ENCODE assay signal across 6 cellular contexts in genomic region chr11:118998388-118998717, GRCh38. TPM values are rescaled to one million over a fixed set of nuclear protein-coding genes. Genes with fewer than 3 reads are reported as not detected.
DNase-seq lines count a peak whose midpoint lies in the region; ATAC-seq, FAIRE-seq and TF ChIP-seq lines count a peak whose summit lies in the region.

No MANE protein-coding gene starts in this region.

- no peaks in the 10 kb centered on the region for H4K20me1 ChIP-seq in osteoblast (ENCODE audit: insufficient read depth, low read length)

- FAIRE-seq in A549 (lab: Jason Lieb, UNC), result no peak
- FAIRE-seq in RCC 7860 (lab: Jason Lieb, UNC), result no peak

- TF ChIP-seq POLR2A in A549 (IDR thresholded peaks at IDR 0.05; ENCODE audit: low read length), result no peak

- CTCF ChIA-PET in A549 (lab: Yijun Ruan, JAX), result interaction anchor here (1.2 to 1.4 kb wide), 3 partner anchors 33 to 58 kb away, joined by 3 to 5 read pairs (median 4); partner anchors contain the start of gene UPK2

- H3K9me3 ChIP-seq in A549 (no peaks in the 10 kb centered on the region), osteoblast (ENCODE audit: low read depth, low read length) (no peaks in the 10 kb centered on the region)

- H3K79me2 ChIP-seq in osteoblast (ENCODE audit: insufficient read depth, low read length), result peaks cover 22% of the 10 kb centered on the region

- H3K36me3 ChIP-seq in osteoblast (ENCODE audit: insufficient read depth, low read length), result peaks cover 19% of the 10 kb centered on the region

- POLR2A ChIA-PET in A549 (lab: Yijun Ruan, JAX), result interaction anchor here (0.9 to 2.3 kb wide), 2 partner anchors 18 to 20 kb away, joined by 4 to 10 read pairs; partner anchors contain the start of genes RPS25 and TRAPPC4

- H2AFZ ChIP-seq in osteoblast (ENCODE audit: low read length), result peak overlapping the region; percentile 99

- TF ChIP-seq CTCF in A549 (IDR thresholded peaks at IDR 0.05), result no peak
- no peak for TF ChIP-seq CTCF in cardiac fibroblast (IDR thresholded peaks at IDR 0.05; ENCODE audit: low read depth, low read length)
- TF ChIP-seq CTCF in osteoblast (IDR thresholded peaks at IDR 0.05; ENCODE audit: extremely low read depth, low read depth, low read length), result no peak

- peak; percentile 54 to 57; a peak in 5 of 6 replicates for ATAC-seq in A549
- peak; percentile 16 for ATAC-seq in HG03025 (IDR thresholded peaks at IDR 0.05; ENCODE audit: low FRiP score, unreplicated experiment)

- peak overlapping the region; percentile 99 for H3K4me2 ChIP-seq in A549
- peak overlapping the region; percentile 99 for H3K4me2 ChIP-seq in osteoblast (ENCODE audit: insufficient read depth, low read length)

- peak overlapping the region; percentile 97 for H3K4me3 ChIP-seq in A549
- peak overlapping the region; percentile 91 to 92 for H3K4me3 ChIP-seq in cardiac fibroblast (replicated peaks in 1 of 2; ENCODE audit: low read depth in 2 of 2, low read length in 2 of 2)
- peak overlapping the region; percentile 90 for H3K4me3 ChIP-seq in osteoblast (ENCODE audit: insufficient read depth, low read length)

- no peak for TF ChIP-seq EP300 in A549 (IDR thresholded peaks at IDR 0.05)

- H3K27me3 ChIP-seq in osteoblast (ENCODE audit: insufficient read depth, low read length), result no peaks in the 10 kb centered on the region

- DNase-seq in A549 (ENCODE audit: low read depth in 1 of 2, low spot score in 1 of 2), result no peak
- DNase-seq in cardiac fibroblast (ENCODE audit: low read depth in 2 of 2), result no peak
- DNase-seq in osteoblast (ENCODE audit: insufficient read length, low spot score, missing footprints), result no peak
- DNase-seq in RCC 7860 (ENCODE audit: low spot score), result no peak
- DNase-seq in effector CD8-positive, alpha-beta T cell (lab: John Stamatoyannopoulos, UW), result no peak

- H3K27ac ChIP-seq in A549 (peak overlapping the region; percentile 88 to 96), osteoblast (ENCODE audit: low read depth, low read length) (peak overlapping the region; percentile 77)

- 0% methylated on average over 6 of the region's 19 CpGs for WGBS in A549 (ENCODE audit: missing lambda C conversion rate)

- H3K4me1 ChIP-seq in A549 (peaks cover 28% of the 10 kb centered on the region), osteoblast (ENCODE audit: insufficient read depth, low read length) (peaks cover 33% of the 10 kb centered on the region)

- no peak for TF ChIP-seq RAD21 in A549 (conservative IDR thresholded peaks at IDR 0.05 in 1 of 2, IDR thresholded peaks at IDR 0.05 in 1 of 2)

TF ChIP-seq in A549, 52 proteins besides CTCF, POLR2A, EP300 and RAD21:
- TF ChIP-seq MAX (IDR thresholded peaks at IDR 0.05), result no peak
- TF ChIP-seq ZNF302 (CRISPR knock-in tag; IDR thresholded peaks at IDR 0.05), result no peak
- TF ChIP-seq BCL3 (IDR thresholded peaks at IDR 0.05), result no peak
- TF ChIP-seq SREBF2 (IDR thresholded peaks at IDR 0.05), result no peak
- TF ChIP-seq PHF8 (IDR thresholded peaks at IDR 0.05; ENCODE audit: borderline replicate concordance, low read depth), result no peak
- no peak for TF ChIP-seq ZC3H11A (IDR thresholded peaks at IDR 0.05)
- TF ChIP-seq JUN (IDR thresholded peaks at IDR 0.05), result no peak
- TF ChIP-seq HOXB5 (CRISPR knock-in tag; IDR thresholded peaks at IDR 0.05), result no peak
- TF ChIP-seq FOSB (CRISPR knock-in tag; IDR thresholded peaks at IDR 0.05), result no peak
- no peak for TF ChIP-seq CBX8 (IDR thresholded peaks at IDR 0.05)

RNA-seq across cellular contexts. Expression of gene CENATAC, which starts 0.4 kb away (rescaled TPM):
- polyA plus RNA-seq in A549 (2011; rRNA removed) (14.8 and 20.2 TPM in 2 replicates), A549 (2017; fragmentation: RNase III; extraction: RNeasy Plus Mini Kit Qiagen cat#74134 plus additional on column Dnase treatment) (11.1 to 14.8 TPM (median 12.4 TPM) in 3 replicates)
- polyA plus RNA-seq in A549 (2012; cell fraction: cytosol; rRNA removed), result 11.6 and 12.5 TPM in 2 replicates
- polyA plus RNA-seq in A549 (2012; cell fraction: nucleus; rRNA removed), result 51.4 and 75.0 TPM in 2 replicates
- polyA minus RNA-seq in A549 (2011; rRNA and poly(A)+ RNA removed), result 6.6 and 7.7 TPM in 2 replicates
- total RNA-seq in osteoblast, result 37.6 and 37.7 TPM in 2 replicates

RNA-seq across cellular contexts. Expression of gene RPS25, which starts 19.8 kb away (rescaled TPM):
- polyA plus RNA-seq in A549 (2011; rRNA removed) (644 and 844 TPM in 2 replicates), A549 (2017; fragmentation: RNase III; extraction: RNeasy Plus Mini Kit Qiagen cat#74134 plus additional on column Dnase treatment) (1,476 to 1,567 TPM (median 1,517 TPM) in 3 replicates)
- 630 and 875 TPM in 2 replicates for polyA plus RNA-seq in A549 (2012; cell fraction: cytosol; rRNA removed)
- polyA plus RNA-seq in A549 (2012; cell fraction: nucleus; rRNA removed), result 132 and 205 TPM in 2 replicates
- polyA minus RNA-seq in A549 (2011; rRNA and poly(A)+ RNA removed), result 39.1 and 56.7 TPM in 2 replicates
- 1,078 and 1,259 TPM in 2 replicates for total RNA-seq in osteoblast

RNA-seq across cellular contexts. Expression of gene TRAPPC4, which starts 20.2 kb away (rescaled TPM):
- 77.7 and 90.0 TPM in 2 replicates for polyA plus RNA-seq in A549 (2011; rRNA removed)
- polyA plus RNA-seq in A549 (2012; cell fraction: cytosol; rRNA removed), result 116 and 173 TPM in 2 replicates
- 75.2 and 94.8 TPM in 2 replicates for polyA plus RNA-seq in A549 (2012; cell fraction: nucleus; rRNA removed)
- polyA plus RNA-seq in A549 (2017; fragmentation: RNase III; extraction: RNeasy Plus Mini Kit Qiagen cat#74134 plus additional on column Dnase treatment), result 61.7 to 72.8 TPM (median 71.6 TPM) in 3 replicates
- 46.0 and 53.7 TPM in 2 replicates for polyA minus RNA-seq in A549 (2011; rRNA and poly(A)+ RNA removed)
- 42.3 and 48.0 TPM in 2 replicates for total RNA-seq in osteoblast

RNA-seq across cellular contexts. Expression of gene FOXR1, which starts 26.8 kb away (rescaled TPM):
- not detected in 2 replicates for polyA plus RNA-seq in A549 (2011; rRNA removed)
- polyA plus RNA-seq in A549 (2012; cell fraction: cytosol; rRNA removed), result not detected in 2 replicates
- not detected in 2 replicates for polyA plus RNA-seq in A549 (2012; cell fraction: nucleus; rRNA removed)
- not detected in 3 replicates for polyA plus RNA-seq in A549 (2017; fragmentation: RNase III; extraction: RNeasy Plus Mini Kit Qiagen cat#74134 plus additional on column Dnase treatment)
- polyA minus RNA-seq in A549 (2011; rRNA and poly(A)+ RNA removed), result not detected in 2 replicates
- not detected in 2 replicates for total RNA-seq in osteoblast

RNA-seq across cellular contexts. Expression of gene SLC37A4, which starts 32.3 kb away (rescaled TPM):
- polyA plus RNA-seq in A549 (2011; rRNA removed), result 21.2 and 22.8 TPM in 2 replicates
- 15.9 and 20.1 TPM in 2 replicates for polyA plus RNA-seq in A549 (2012; cell fraction: cytosol; rRNA removed)
- polyA plus RNA-seq in A549 (2012; cell fraction: nucleus; rRNA removed), result 42.8 and 46.0 TPM in 2 replicates
- polyA plus RNA-seq in A549 (2017; fragmentation: RNase III; extraction: RNeasy Plus Mini Kit Qiagen cat#74134 plus additional on column Dnase treatment), result 12.7 to 15.5 TPM (median 14.0 TPM) in 3 replicates
- 26.0 and 30.3 TPM in 2 replicates for polyA minus RNA-seq in A549 (2011; rRNA and poly(A)+ RNA removed)
- total RNA-seq in osteoblast, result 13.0 and 14.8 TPM in 2 replicates
